Comparison of ENCODE assay signal across 17 cellular contexts in genomic region chr4:142778908-142779307, GRCh38.
"Had no signal": no experiment of that assay in that cellular context is flagged by ENCODE, and none has a peak within 500 bp of the region (broad histone marks: within the 10 kb centered on the region; RNA-seq: fewer than 3 reads in every experiment).

No MANE protein-coding gene starts in this region.

- H3K27me3 Mint-ChIP-seq: stimulated activated naive CD8-positive, alpha-beta T cell treated with anti-CD3 and anti-CD28 coated beads, Interleukin-15, amount 100 ng/mL, for 72 hours had no signal

- H3K27ac Mint-ChIP-seq: activated naive CD8-positive, alpha-beta T cell treated with anti-CD3 and anti-CD28 coated beads for 36 hours; activated T-helper 1 cell treated with anti-CD3 and anti-CD28 coated beads, Interleukin-12 subunit alpha, Interleukin-12 subunit beta, Interleukin-2, Interleukin-4 antibody, amounts not matched to agents 30 ng/mL and 10 ng/mL and 1 ng/mL, durations not matched to agents 14 hours and 24 hours and 36 hours; immature natural killer cell; nephron; stimulated activated naive CD8-positive, alpha-beta T cell treated with anti-CD3 and anti-CD28 coated beads, Interleukin-15, amount 100 ng/mL, for 72 hours had no signal

- H3K4me3 Mint-ChIP-seq: activated naive CD8-positive, alpha-beta T cell treated with anti-CD3 and anti-CD28 coated beads for 36 hours; activated T-helper 1 cell treated with anti-CD3 and anti-CD28 coated beads, Interleukin-12 subunit alpha, Interleukin-12 subunit beta, Interleukin-2, Interleukin-4 antibody, amounts not matched to agents 30 ng/mL and 10 ng/mL and 1 ng/mL, durations not matched to agents 14 hours and 24 hours and 36 hours; immature natural killer cell; nephron; stimulated activated naive CD8-positive, alpha-beta T cell treated with anti-CD3 and anti-CD28 coated beads, Interleukin-15, amount 100 ng/mL, for 72 hours had no signal

- DNase-seq: activated CD4-positive, alpha-beta T cell treated with anti-CD3 and anti-CD28 coated beads, Interleukin-2, amount 50 U/mL, for 1 hour; activated CD8-positive, alpha-beta memory T cell treated with anti-CD3 and anti-CD28 coated beads for 24 hours; activated naive CD8-positive, alpha-beta T cell treated with anti-CD3 and anti-CD28 coated beads for 36 hours; dorsolateral prefrontal cortex; gastrocnemius medialis; heart left ventricle; immature natural killer cell; nucleus accumbens; right lobe of liver; spleen; stimulated activated naive CD8-positive, alpha-beta T cell treated with anti-CD3 and anti-CD28 coated beads, Interleukin-15, amount 100 ng/mL, for 72 hours; SW 1271 had no signal

- H3K36me3 Mint-ChIP-seq: activated naive CD8-positive, alpha-beta T cell treated with anti-CD3 and anti-CD28 coated beads for 36 hours; immature natural killer cell had no signal

- H3K4me1 Mint-ChIP-seq: activated naive CD8-positive, alpha-beta T cell treated with anti-CD3 and anti-CD28 coated beads for 36 hours; nephron; stimulated activated naive CD8-positive, alpha-beta T cell treated with anti-CD3 and anti-CD28 coated beads, Interleukin-15, amount 100 ng/mL, for 72 hours had no signal

- H3K4me3 ChIP-seq: dorsolateral prefrontal cortex, gastrocnemius medialis, heart left ventricle, prostate gland, right lobe of liver, spleen, thoracic aorta had no signal

- H3K9me3 Mint-ChIP-seq: activated naive CD8-positive, alpha-beta T cell treated with anti-CD3 and anti-CD28 coated beads for 36 hours; activated T-helper 1 cell treated with anti-CD3 and anti-CD28 coated beads, Interleukin-12 subunit alpha, Interleukin-12 subunit beta, Interleukin-2, Interleukin-4 antibody, amounts not matched to agents 30 ng/mL and 10 ng/mL and 1 ng/mL, durations not matched to agents 14 hours and 24 hours and 36 hours; stimulated activated naive CD8-positive, alpha-beta T cell treated with anti-CD3 and anti-CD28 coated beads, Interleukin-15, amount 100 ng/mL, for 72 hours had no signal

- ATAC-seq: esophagus mucosa; gastrocnemius medialis; heart left ventricle; right lobe of liver; stimulated activated naive CD8-positive, alpha-beta T cell treated with anti-CD3 and anti-CD28 coated beads, Interleukin-15, amount 100 ng/mL, for 72 hours had no signal
